In genomic region chr1:54886724-54887664, GRCh38 we compare ENCODE assay signal across 8 cellular contexts. TPM values are rescaled to one million over a fixed set of nuclear protein-coding genes. Genes with fewer than 3 reads are reported as not detected.
A peak's percentile ranks its signal among the peaks of the same experiment; 100 is the strongest.
DNase-seq lines count a peak whose midpoint lies in the region; ATAC-seq and TF ChIP-seq lines count a peak whose summit lies in the region.

Gene DHCR24, minus strand, starts transcription at chr1:54887195. Its CDS starts 76 bp downstream, at chr1:54887119.

- intact Hi-C loops in activated CD4-positive, alpha-beta T cell treated with anti-CD3 and anti-CD28 coated beads, Interleukin-2, amount 10 ng/mL, durations not matched to agents 24 days and 14 days (cut with micrococcal nuclease): loop anchor here (1.0 to 2.0 kb wide), 2 partner anchors 123 to 170 kb away; partner anchors contain the start of gene PARS2

- no peaks in the 10 kb centered on the region for H3K9me3 Mint-ChIP-seq in activated CD4-positive, alpha-beta T cell treated with anti-CD3 and anti-CD28 coated beads, Interleukin-2, amount 10 ng/mL, durations not matched to agents 24 days and 14 days

- peaks cover 36% of the 10 kb centered on the region for H3K36me3 Mint-ChIP-seq in activated CD4-positive, alpha-beta T cell treated with anti-CD3 and anti-CD28 coated beads, Interleukin-2, amount 10 ng/mL, durations not matched to agents 24 days and 14 days (ENCODE audit: low read depth)

- in situ Hi-C loops in GM18951 (cut with MboI; ENCODE audit: low sequenced_read_pairs, unreplicated experiment): no loop called here

- no peak for TF ChIP-seq CTCF in AG09319 (IDR thresholded peaks at IDR 0.05; ENCODE audit: low read depth, low read length)

- ATAC-seq in HG03175 (IDR thresholded peaks at IDR 0.05; ENCODE audit: unreplicated experiment) (peak; percentile 92), left lobe of liver (peak; percentile 78)

- peak within 1 kb of the TSS; percentile 99 for H3K4me3 Mint-ChIP-seq in activated CD4-positive, alpha-beta T cell treated with anti-CD3 and anti-CD28 coated beads, Interleukin-2, amount 10 ng/mL, durations not matched to agents 24 days and 14 days

- H3K4me1 Mint-ChIP-seq in activated CD4-positive, alpha-beta T cell treated with anti-CD3 and anti-CD28 coated beads, Interleukin-2, amount 10 ng/mL, durations not matched to agents 24 days and 14 days: peaks cover 55% of the 10 kb centered on the region

- H3K27ac Mint-ChIP-seq in activated CD4-positive, alpha-beta T cell treated with anti-CD3 and anti-CD28 coated beads, Interleukin-2, amount 10 ng/mL, durations not matched to agents 24 days and 14 days: peak within 1 kb of the TSS; percentile 96

- TF ChIP-seq POLR2A in GM18951 (IDR thresholded peaks at IDR 0.05; ENCODE audit: extremely low read depth, insufficient read depth, insufficient read length): peak; percentile 97

- H3K27me3 Mint-ChIP-seq in activated CD4-positive, alpha-beta T cell treated with anti-CD3 and anti-CD28 coated beads, Interleukin-2, amount 10 ng/mL, durations not matched to agents 24 days and 14 days: peaks cover 9% of the 10 kb centered on the region

- peak; percentile 47 for DNase-seq in AG09319 (ENCODE audit: extremely low read depth, low read depth)
- DNase-seq in NCI-H460 (ENCODE audit: extremely low read depth, low read depth): peak; percentile 62
- DNase-seq in activated CD4-positive, alpha-beta T cell treated with anti-CD3 and anti-CD28 coated beads, Interleukin-2, amount 10 ng/mL, durations not matched to agents 24 days and 14 days: peak; percentile 96
- DNase-seq in dedifferentiated amniotic fluid mesenchymal stem cell (ENCODE audit: extremely low spot score): peak; percentile 63
- peak; percentile 94 for DNase-seq in left lobe of liver (ENCODE audit: low spot score)
- DNase-seq in stimulated activated CD4-positive, alpha-beta T cell treated with anti-CD3 and anti-CD28 coated beads, Interleukin-2, amount 100 ng/mL, for 48 hours: peak; percentile 67 to 74

RNA-seq across cellular contexts. Expression of gene DHCR24, which starts in this region (rescaled TPM):
- total RNA-seq in NCI-H460 (2014; rRNA removed; shearing (Covaris generic)): 5.1 and 5.4 TPM in 2 replicates
- 50.7 and 81.6 TPM in 2 replicates for polyA plus RNA-seq in NCI-H460 (2014; cell fraction: nucleus; rRNA removed)
- 207 and 211 TPM in 2 replicates for total RNA-seq in activated CD4-positive, alpha-beta T cell treated with anti-CD3 and anti-CD28 coated beads, Interleukin-2, amount 10 ng/mL, durations not matched to agents 24 days and 14 days
- total RNA-seq in left lobe of liver: 828 TPM

Comparison
In these comparisons a context has a peak if more than half of its experiments do, and no peak if none do; other contexts are left out.
1. Peak in every context shown above with its lines: DNase-seq and ATAC-seq.
2. RNA of gene DHCR24 (total RNA-seq): 828 TPM in left lobe of liver (single experiment) and 207 to 211 TPM in activated CD4-positive, alpha-beta T cell treated with anti-CD3 and anti-CD28 coated beads, Interleukin-2, amount 10 ng/mL, durations not matched to agents 24 days and 14 days; 5.1 to 5.4 TPM in NCI-H460; every median in the first group is over 10 times any median in the second.